In genomic region chr1:10755977-10756521, GRCh38 we compare ENCODE assay signal across 8 cellular contexts. TPM values are rescaled to one million over a fixed set of nuclear protein-coding genes. Genes with fewer than 3 reads are reported as not detected.
DNase-seq lines count a peak whose midpoint lies in the region; ATAC-seq and TF ChIP-seq lines count a peak whose summit lies in the region.

No MANE protein-coding gene starts in this region.

- no peak overlapping the region for H3K4me3 ChIP-seq in BLaER1
- no peak overlapping the region for H3K4me3 ChIP-seq in transverse colon

- H3K4me1 ChIP-seq in BLaER1 (peaks cover 32% of the 10 kb centered on the region), transverse colon (peaks cover 38 to 56% (median 54%) of the 10 kb centered on the region in 4 donors)

- WGBS in transverse colon (ENCODE audit: low coverage in 1 of 2), 2 donors = 12% methylated on average over 16 of the region's 23 CpGs; no CpG with 5 or more reads in 1 of the 2 donors

- in situ Hi-C loops in transverse colon (cut with MboI; ENCODE audit: low pct_ligation_motif_present in 1 of 4, low pct_unique_long_range_greater_than_20kb in 1 of 4, low sequenced_read_pairs in 3 of 4) = no loop called here

- H3K4me2 ChIP-seq in BLaER1 = peak overlapping the region; percentile 64

- TF ChIP-seq EP300 in transverse colon (IDR thresholded peaks at IDR 0.05; ENCODE audit: low read depth) = no peak

- H4K20me1 ChIP-seq in BLaER1 = 0 out of 2 replicates have a peak, but pooled peaks cover 9% of the 10 kb centered on the region

- peak; percentile 78 for TF ChIP-seq POLR2A in transverse colon (IDR thresholded peaks at IDR 0.05)

- peak; percentile 100 for ATAC-seq in naive thymus-derived CD8-positive, alpha-beta T cell
- no peak for ATAC-seq in HG03139 (IDR thresholded peaks at IDR 0.05; ENCODE audit: unreplicated experiment)

- H3K9me3 ChIP-seq in BLaER1 = no peaks in the 10 kb centered on the region
- no peaks in the 10 kb centered on the region for H3K9me3 ChIP-seq in transverse colon

- H3K27me3 Mint-ChIP-seq in naive thymus-derived CD8-positive, alpha-beta T cell = peaks cover 0 to 3% (median 0%) of the 10 kb centered on the region in 5 donors

- no peaks in the 10 kb centered on the region for H3K36me3 ChIP-seq in BLaER1
- H3K36me3 ChIP-seq in transverse colon = no peaks in the 10 kb centered on the region

- POLR2A ChIA-PET in naive thymus-derived CD8-positive, alpha-beta T cell (lab: Charles Lee) = no interaction called here

- H3K9me3 Mint-ChIP-seq in naive thymus-derived CD8-positive, alpha-beta T cell = no peaks in the 10 kb centered on the region

- DNase-seq in NAMALWA (ENCODE audit: low spot score) (peak; percentile 55), dermis microvascular lymphatic vessel endothelial cell (ENCODE audit: low read depth in 2 of 2) (peak; percentile 27 to 38), transverse colon (peak; percentile 90), GDM1 (lab: John Stamatoyannopoulos, UW) (no peak)
- DNase-seq in activated CD4-positive, CD25-positive, alpha-beta regulatory T cell (lab: John Stamatoyannopoulos, UW) = peak in 3 of 4 experiments; percentile 10 to 42 (median 38)
- peak; percentile 42 to 83 (median 64) for DNase-seq in naive thymus-derived CD8-positive, alpha-beta T cell

- H3K27ac Mint-ChIP-seq in naive thymus-derived CD8-positive, alpha-beta T cell = no peak overlapping the region

- no peaks in the 10 kb centered on the region for H3K36me3 Mint-ChIP-seq in naive thymus-derived CD8-positive, alpha-beta T cell

- intact Hi-C loops in transverse colon (cut with DNase I; ENCODE audit: low total_unique reads) = no loop called here

- H3K27me3 ChIP-seq in BLaER1 (no peaks in the 10 kb centered on the region), transverse colon (no peaks in the 10 kb centered on the region)

- H3K9ac ChIP-seq in BLaER1 = peak overlapping the region; percentile 58; the same call in 1 of the 2 replicates

- H3K4me1 Mint-ChIP-seq in naive thymus-derived CD8-positive, alpha-beta T cell = peaks cover 0 to 17% (median 8%) of the 10 kb centered on the region in 4 donors

- no peak for TF ChIP-seq CTCF in transverse colon (IDR thresholded peaks at IDR 0.05)

- H3K27ac ChIP-seq in BLaER1 (no peak overlapping the region), transverse colon (peak overlapping the region; percentile 80 to 87 (median 86))

- peak overlapping the region in 5 of 10 donors; percentile 13 to 27 (median 23) for H3K4me3 Mint-ChIP-seq in naive thymus-derived CD8-positive, alpha-beta T cell

RNA-seq across cellular contexts. Expression of gene CASZ1, which starts 40.4 kb away (rescaled TPM):
- total RNA-seq in dermis microvascular lymphatic vessel endothelial cell (1.4 and 2.3 TPM in 2 replicates), transverse colon (100 to 1,000 TPM in 2 of 4 donors, 10 to 100 TPM in 2; 39.1 to 215 (median 115) TPM)
- total RNA-seq in naive thymus-derived CD8-positive, alpha-beta T cell = 10 to 100 TPM; 10.3 to 13.0 TPM
- 1 to 10 TPM in 2 of 3 donors, under 1 TPM in 1; 0.60 to 1.4 (median 1.3) TPM for polyA plus RNA-seq in naive thymus-derived CD8-positive, alpha-beta T cell
